ENCODE assay signal across 21 cellular contexts in genomic region chr3:10993729-10994065, GRCh38. TPM values are rescaled to one million over a fixed set of nuclear protein-coding genes. Genes with fewer than 3 reads are reported as not detected.
A peak's percentile ranks its signal among the peaks of the same experiment; 100 is the strongest.
DNase-seq lines count a peak whose midpoint lies in the region; ATAC-seq and TF ChIP-seq lines count a peak whose summit lies in the region.
"Had no signal": no experiment of that assay in that cellular context is flagged by ENCODE, and none has a peak within 500 bp of the region (broad histone marks: within the 10 kb centered on the region; RNA-seq: fewer than 3 reads in every experiment).

No MANE protein-coding gene starts in this region.

- DNase-seq in endothelial cell (ENCODE audit: low spot score) (no peak), lower lobe of right lung (no peak), NCI-H1105 (lab: John Stamatoyannopoulos, UW) (no peak), left lobe of liver (ENCODE audit: low spot score) (no peak)
- DNase-seq: activated B cell treated with CpG ODN at 0.5 μM for 24 hours; activated CD8-positive, alpha-beta T cell treated with anti-CD3 and anti-CD28 coated beads, Interleukin-2, amount 10 ng/mL, durations not matched to agents 7 days and 5 days; COR-L47; EL; GOT3; NCI-H1694; SHP77; stomach had no signal

- peaks cover 75% of the 10 kb centered on the region for H3K27me3 ChIP-seq in HUES6 (ENCODE audit: control insufficient read depth, insufficient read depth, low read length)
- H3K27me3 ChIP-seq in lower lobe of right lung (ENCODE audit: low read depth): peaks cover 53% of the 10 kb centered on the region
- peaks cover 51 to 63% (median 57%) of the 10 kb centered on the region in 3 donors for H3K27me3 ChIP-seq in skeletal muscle tissue (ENCODE audit: control insufficient read depth in 3 of 3, insufficient read depth in 3 of 3, low read length in 3 of 3)

- no peaks in the 10 kb centered on the region for H3K9me3 Mint-ChIP-seq in endothelial cell (ENCODE audit: unreplicated experiment)
- H3K9me3 Mint-ChIP-seq: activated B cell treated with CpG ODN at 0.5 μM for 24 hours had no signal

- H3K27me3 Mint-ChIP-seq in endothelial cell (ENCODE audit: unreplicated experiment): peaks cover 16% of the 10 kb centered on the region

- H3K36me3 ChIP-seq in HUES6 (ENCODE audit: control insufficient read depth, insufficient read depth, low read length): no peaks in the 10 kb centered on the region
- no peaks in the 10 kb centered on the region for H3K36me3 ChIP-seq in lower lobe of right lung
- no peaks in the 10 kb centered on the region for H3K36me3 ChIP-seq in skeletal muscle tissue (ENCODE audit: control insufficient read depth in 3 of 3, insufficient read depth in 3 of 3, low read length in 3 of 3)
- H3K36me3 ChIP-seq: gastroesophageal sphincter, stomach had no signal

- H3K4me1 ChIP-seq in HUES6 (ENCODE audit: control insufficient read depth, insufficient read depth, low read length) (no peaks in the 10 kb centered on the region), lower lobe of right lung (peaks cover 9% of the 10 kb centered on the region), skeletal muscle tissue (ENCODE audit: control insufficient read depth in 3 of 3, insufficient read depth in 3 of 3, low read length in 3 of 3) (peaks cover 0 to 5% (median 4%) of the 10 kb centered on the region in 3 donors)

- peaks cover 4% of the 10 kb centered on the region for H3K36me3 Mint-ChIP-seq in endothelial cell (ENCODE audit: low read depth, unreplicated experiment)

- no peak overlapping the region for H3K9ac ChIP-seq in HUES6 (ENCODE audit: low read length)
- peak overlapping the region in 2 of 3 donors; percentile 32 to 60 for H3K9ac ChIP-seq in skeletal muscle tissue (ENCODE audit: low read depth in 1 of 3, low read length in 3 of 3)

- no peak overlapping the region for H3K27ac Mint-ChIP-seq in endothelial cell (ENCODE audit: unreplicated experiment)
- H3K27ac Mint-ChIP-seq: activated B cell treated with CpG ODN at 0.5 μM for 24 hours; activated CD8-positive, alpha-beta T cell treated with anti-CD3 and anti-CD28 coated beads, Interleukin-2, amount 10 ng/mL, durations not matched to agents 7 days and 5 days had no signal

- H3K9me3 ChIP-seq in HUES6 (ENCODE audit: control insufficient read depth, insufficient read depth, low read depth, low read length): no peaks in the 10 kb centered on the region
- no peaks in the 10 kb centered on the region for H3K9me3 ChIP-seq in lower lobe of right lung
- H3K9me3 ChIP-seq in skeletal muscle tissue (ENCODE audit: control insufficient read depth in 3 of 3, low read length in 3 of 3): no peaks in the 10 kb centered on the region
- H3K9me3 ChIP-seq: gastroesophageal sphincter, stomach had no signal

- intact Hi-C loops in lower lobe of right lung (cut with DNase I): no loop called here

- H3K4me3 ChIP-seq in HUES6 (ENCODE audit: low read depth, low read length) (peak overlapping the region; percentile 68), lower lobe of right lung (peak overlapping the region; percentile 39), skeletal muscle tissue (ENCODE audit: low read length in 3 of 3) (peak overlapping the region in 1 of 3 donors; percentile 61)

- TF ChIP-seq CTCF in endothelial cell (IDR thresholded peaks at IDR 0.05; ENCODE audit: unreplicated experiment) (no peak), lower lobe of right lung (IDR thresholded peaks at IDR 0.05) (no peak)

- H3K4me1 Mint-ChIP-seq in endothelial cell (ENCODE audit: unreplicated experiment): peaks cover 11% of the 10 kb centered on the region

- H3K27ac ChIP-seq in HUES6 (ENCODE audit: low read depth, low read length): no peak overlapping the region
- no peak overlapping the region for H3K27ac ChIP-seq in lower lobe of right lung
- no peak overlapping the region for H3K27ac ChIP-seq in skeletal muscle tissue (ENCODE audit: low read depth, low read length)
- H3K27ac ChIP-seq: gastroesophageal sphincter, stomach had no signal

- ATAC-seq in lower lobe of right lung: no peak
- ATAC-seq in GM21526 (IDR thresholded peaks at IDR 0.05; ENCODE audit: low FRiP score, unreplicated experiment): no peak
- ATAC-seq in left lobe of liver: no peak
- no peak for ATAC-seq in GM18873 (IDR thresholded peaks at IDR 0.05; ENCODE audit: low FRiP score, unreplicated experiment)
- ATAC-seq: activated CD8-positive, alpha-beta T cell treated with anti-CD3 and anti-CD28 coated beads, Interleukin-2, amount 10 ng/mL, durations not matched to agents 7 days and 5 days; gastroesophageal sphincter had no signal

- peak overlapping the region; percentile 83 for H3K4me3 Mint-ChIP-seq in endothelial cell (ENCODE audit: unreplicated experiment)
- H3K4me3 Mint-ChIP-seq: activated B cell treated with CpG ODN at 0.5 μM for 24 hours; activated CD8-positive, alpha-beta T cell treated with anti-CD3 and anti-CD28 coated beads, Interleukin-2, amount 10 ng/mL, durations not matched to agents 7 days and 5 days had no signal

RNA-seq across cellular contexts. Expression of gene SLC6A1, which starts 1.1 kb away (rescaled TPM):
- total RNA-seq in endothelial cell (ENCODE audit: unreplicated experiment) (7.5 TPM), lower lobe of right lung (1.8 TPM), skeletal muscle tissue (2.6 TPM), left lobe of liver (64.8 TPM)
- total RNA-seq: activated B cell treated with CpG ODN at 0.5 μM for 24 hours; activated CD8-positive, alpha-beta T cell treated with anti-CD3 and anti-CD28 coated beads, Interleukin-2, amount 10 ng/mL, durations not matched to agents 7 days and 5 days; HT1080; M059J; NCI-H460; T-helper 1 cell treated with Interleukin-12 subunit alpha and Interleukin-12 subunit beta and Interleukin-4 antibody, amounts not matched to agents 30 ng/mL and 1 ng/mL, for 36 hours had no signal
